Comparison of ENCODE assay signal across 10 cellular contexts in the genomic region with DNA sequence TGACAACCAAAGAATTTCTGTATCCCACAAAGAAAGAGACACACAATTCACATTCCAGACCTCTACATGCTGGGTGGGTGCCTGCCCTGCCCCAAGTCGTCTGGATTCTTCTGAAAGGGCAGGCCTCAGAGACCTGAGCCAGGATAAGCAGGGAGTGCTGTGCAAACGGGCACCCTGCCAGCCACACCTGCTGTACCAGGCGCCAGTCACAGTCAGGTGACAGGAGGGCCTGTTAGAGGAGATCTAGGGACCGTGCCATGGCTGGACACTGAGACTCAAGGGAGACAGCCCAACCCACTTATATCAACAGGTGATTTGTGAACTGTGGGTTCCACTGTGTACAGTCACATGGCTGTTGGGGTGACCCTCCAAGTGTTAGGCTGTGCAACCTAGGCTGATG.
A peak's percentile ranks its signal among the peaks of the same experiment; 100 is the strongest.
DNase-seq lines count a peak whose midpoint lies in the region; ATAC-seq and TF ChIP-seq lines count a peak whose summit lies in the region.
"Had no signal": no experiment of that assay in that cellular context is flagged by ENCODE, and none has a peak within 500 bp of the region (broad histone marks: within the 10 kb centered on the region; RNA-seq: fewer than 3 reads in every experiment).

No MANE protein-coding gene starts in this region.

- H3K36me3 ChIP-seq in PC-9 (ENCODE audit: low read depth) (no peaks in the 10 kb centered on the region), prostate gland (no peaks in the 10 kb centered on the region)

- no peak overlapping the region for H3K4me3 ChIP-seq in PC-9
- H3K4me3 ChIP-seq in prostate gland: no peak overlapping the region

- peaks cover 49% of the 10 kb centered on the region for H3K4me1 ChIP-seq in PC-9 (replicated peaks; ENCODE audit: insufficient read depth)
- H3K4me1 ChIP-seq in foreskin keratinocyte: peaks cover 9% of the 10 kb centered on the region
- no peaks in the 10 kb centered on the region for H3K4me1 ChIP-seq in prostate gland (replicated peaks)

- 34% methylated on average over 4 of the region's 4 CpGs for WGBS in prostate gland

- ATAC-seq in foreskin keratinocyte: peak; percentile 49

- H3K4me3 Mint-ChIP-seq in Calu3 (ENCODE audit: low read depth, unreplicated experiment): peak overlapping the region; percentile 4

- H3K27me3 Mint-ChIP-seq in Calu3 (ENCODE audit: unreplicated experiment): no peaks in the 10 kb centered on the region

- no peak overlapping the region for H2AFZ ChIP-seq in PC-9

- H3K36me3 Mint-ChIP-seq in Calu3 (ENCODE audit: insufficient read depth, unreplicated experiment): peaks cover 14% of the 10 kb centered on the region

- H3K9me3 ChIP-seq in PC-9 (ENCODE audit: insufficient read depth, low read depth): no peaks in the 10 kb centered on the region
- H3K9me3 ChIP-seq in prostate gland: no peaks in the 10 kb centered on the region

- DNase-seq in Calu3 (peak; percentile 88), PC-9 (peak; percentile 77 to 87), foreskin keratinocyte (no peak), prostate gland (ENCODE audit: low spot score) (peak; percentile 79), NCI-H2227 treated with DMSO at 0.1 percent for 48 hours (lab: John Stamatoyannopoulos, UW) (no peak), islet precursor cell (no peak), NCI-H187 treated with DMSO at 0.1 percent for 48 hours (lab: John Stamatoyannopoulos, UW) (no peak)
- DNase-seq in stimulated activated CD4-positive, alpha-beta T cell treated with anti-CD3 and anti-CD28 coated beads, Interleukin-2, amount 100 ng/mL, for 48 hours: no peak
- DNase-seq: NCI-H446 treated with DMSO at 0.1 percent for 48 hours; stimulated activated CD4-positive, alpha-beta T cell treated with anti-CD3 and anti-CD28 coated beads, Interleukin-15, amount 100 ng/mL, for 24 hours had no signal

- H3K27ac Mint-ChIP-seq in Calu3 (ENCODE audit: unreplicated experiment): peak overlapping the region; percentile 69

- BruUV-seq in Calu3 (replicated peaks; lab: Mats Ljungman, UMichigan) (no TSS peak), PC-9 (replicated peaks; lab: Mats Ljungman, UMichigan) (no TSS peak)

- CTCF ChIA-PET in Calu3 (lab: Charles Lee) (interaction anchor here (1.3 kb wide), 1 partner anchor 11 kb away, joined by 3 read pairs; no protein-coding TSS in a partner anchor), PC-9 (lab: Charles Lee) (interaction anchor here (0.6 kb wide), 1 partner anchor 37 kb away, joined by 3 read pairs; no protein-coding TSS in a partner anchor)

- TF ChIP-seq POLR2A in prostate gland (IDR thresholded peaks at IDR 0.05): no peak

- H3K9me2 ChIP-seq in PC-9 (ENCODE audit: insufficient read depth): no peaks in the 10 kb centered on the region

- H3K4me1 Mint-ChIP-seq in Calu3 (ENCODE audit: low read depth, unreplicated experiment): peaks cover 18% of the 10 kb centered on the region

- POLR2A ChIA-PET in PC-9 (lab: Charles Lee; ENCODE audit: unreplicated experiment): interaction anchor here (0.6 kb wide), 1 partner anchor 54 kb away, joined by 10 read pairs; no protein-coding TSS in a partner anchor

- H3K27me3 ChIP-seq in PC-9 (ENCODE audit: insufficient read depth, low read depth) (no peaks in the 10 kb centered on the region), foreskin keratinocyte (no peaks in the 10 kb centered on the region), prostate gland (replicated peaks; ENCODE audit: insufficient read depth) (no peaks in the 10 kb centered on the region)

- TF ChIP-seq CTCF in Calu3 (IDR thresholded peaks at IDR 0.05; ENCODE audit: unreplicated experiment): no peak
- no peak for TF ChIP-seq CTCF in PC-9 (conservative IDR thresholded peaks at IDR 0.05)
- TF ChIP-seq CTCF in foreskin keratinocyte (conservative IDR thresholded peaks at IDR 0.05): no peak
- no peak for TF ChIP-seq CTCF in prostate gland (IDR thresholded peaks at IDR 0.05)

- H3K27ac ChIP-seq in PC-9 (peak overlapping the region; percentile 82), foreskin keratinocyte (no peak overlapping the region), prostate gland (peak overlapping the region; percentile 29 to 44)

- H3K79me2 ChIP-seq in PC-9 (ENCODE audit: low read depth): peaks cover 48% of the 10 kb centered on the region

- no peaks in the 10 kb centered on the region for H3K9me3 Mint-ChIP-seq in Calu3 (ENCODE audit: low read depth, unreplicated experiment)

- H3K4me2 ChIP-seq in PC-9: peak overlapping the region; percentile 34

- H4K20me1 ChIP-seq in PC-9 (ENCODE audit: insufficient read depth): no peaks in the 10 kb centered on the region

- H3F3A ChIP-seq in PC-9 (ENCODE audit: insufficient read depth, low read depth): peaks cover 26% of the 10 kb centered on the region

- intact Hi-C loops in Calu3 (cut with micrococcal nuclease; ENCODE audit: unreplicated experiment) (loop anchor here (1.0 to 5.0 kb wide), 2 partner anchors 12 to 40 kb away; no protein-coding TSS in a partner anchor), PC-9 (cut with micrococcal nuclease; ENCODE audit: unreplicated experiment) (loop anchor here (2.0 kb wide), 1 partner anchor 13 kb away; no protein-coding TSS in a partner anchor), prostate gland (cut with DNase I) (no loop called here)

Comparison
In these comparisons a context has a peak if more than half of its experiments do, and no peak if none do; other contexts are left out.
1. DNase-seq: peak in Calu3 (single experiment), PC-9 (2 of 2) and prostate gland (single experiment); none in foreskin keratinocyte (0 of 2), NCI-H2227 treated with DMSO at 0.1 percent for 48 hours (single experiment), islet precursor cell (single experiment), stimulated activated CD4-positive, alpha-beta T cell treated with anti-CD3 and anti-CD28 coated beads, Interleukin-2, amount 100 ng/mL, for 48 hours (0 of 2) and NCI-H187 treated with DMSO at 0.1 percent for 48 hours (single experiment).